Comparison of ENCODE assay signal across 15 cellular contexts in the genomic region with DNA sequence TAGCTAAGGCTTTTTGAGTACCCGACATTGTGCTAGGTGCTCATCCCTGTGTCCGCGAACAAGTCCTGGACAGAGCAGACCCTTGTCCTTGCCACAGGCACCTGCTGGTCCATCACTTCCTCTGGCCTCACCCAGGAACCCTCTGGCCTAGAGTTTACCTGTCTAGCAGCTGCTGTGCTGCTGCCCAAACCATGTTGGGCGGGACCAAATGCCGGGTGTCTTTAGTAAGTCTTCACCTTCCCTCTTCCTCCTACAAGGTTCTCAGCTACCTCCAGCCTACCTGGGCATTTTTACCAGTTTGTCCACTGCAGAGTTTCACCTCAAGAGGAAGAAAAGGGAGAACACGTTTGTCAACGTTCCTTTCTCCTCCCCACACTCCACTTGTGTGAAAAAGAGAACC.
DNase-seq lines count a peak whose midpoint lies in the region; ATAC-seq, FAIRE-seq and TF ChIP-seq lines count a peak whose summit lies in the region.
"Had no signal": no experiment of that assay in that cellular context is flagged by ENCODE, and none has a peak within 500 bp of the region (broad histone marks: within the 10 kb centered on the region; RNA-seq: fewer than 3 reads in every experiment).

No MANE protein-coding gene starts in this region.

- no peak overlapping the region for H3K9ac ChIP-seq in MM.1S (ENCODE audit: low read length)
- no peak overlapping the region for H3K9ac ChIP-seq in H1 (replicated peaks in 1 of 4; ENCODE audit: extremely low read depth in 1 of 4, low read depth in 3 of 4, low read length in 3 of 4)

- no peaks in the 10 kb centered on the region for H3K9me2 ChIP-seq in MM.1S (replicated peaks; ENCODE audit: insufficient read depth, low read length)

- H2AK5ac ChIP-seq in H1 (ENCODE audit: low read depth, low read length): no peak overlapping the region

- H2BK12ac ChIP-seq in H1 (ENCODE audit: low read depth, low read length): no peak overlapping the region

- H2BK20ac ChIP-seq in H1 (ENCODE audit: low read length): no peak overlapping the region

- H2BK5ac ChIP-seq in H1 (ENCODE audit: low read depth, low read length): no peak overlapping the region

- no peaks in the 10 kb centered on the region for H3K9me3 Mint-ChIP-seq in type B pancreatic cell

- no peak for FAIRE-seq in H1 (lab: Jason Lieb, UNC)

- no peaks in the 10 kb centered on the region for H3F3A ChIP-seq in MM.1S (ENCODE audit: insufficient read depth, low read length)

- H3K27ac ChIP-seq in MM.1S (ENCODE audit: low read length) (no peak overlapping the region), H1 (ENCODE audit: low read depth, low read length) (no peak overlapping the region)

- H4K8ac ChIP-seq in H1 (ENCODE audit: extremely low read depth, insufficient read depth, low read length): peak overlapping the region; percentile 20; the same call in 1 of the 2 replicates

- H3K4me1 Mint-ChIP-seq in type B pancreatic cell (ENCODE audit: unreplicated experiment): peaks cover 9% of the 10 kb centered on the region

- H4K20me1 ChIP-seq in MM.1S (ENCODE audit: insufficient read depth, low read length): no peaks in the 10 kb centered on the region
- no peaks in the 10 kb centered on the region for H4K20me1 ChIP-seq in H1 (replicated peaks in 1 of 2; ENCODE audit: control insufficient read depth in 1 of 2, insufficient read depth in 2 of 2, low read length in 2 of 2)

- H3K79me2 ChIP-seq in MM.1S (ENCODE audit: low read length) (no peaks in the 10 kb centered on the region), H1 (ENCODE audit: control insufficient read depth in 1 of 2, insufficient read depth in 2 of 2, low read length in 2 of 2) (no peaks in the 10 kb centered on the region)

- no peaks in the 10 kb centered on the region for H3K23me2 ChIP-seq in H1 (ENCODE audit: low read depth, low read length)

- H3K4me1 ChIP-seq in MM.1S (ENCODE audit: low read length) (no peaks in the 10 kb centered on the region; the same call in 1 of the 2 replicates), H1 (replicated peaks in 1 of 4; ENCODE audit: control insufficient read depth in 3 of 4, insufficient read depth in 4 of 4, low read length in 3 of 4) (no peaks in the 10 kb centered on the region), mucosa of descending colon (ENCODE audit: low read depth) (peaks cover 13% of the 10 kb centered on the region)

- no peak overlapping the region for H4K91ac ChIP-seq in H1 (replicated peaks; ENCODE audit: insufficient read length, low read length)

- H2AFZ ChIP-seq in MM.1S (ENCODE audit: low read length): 0 out of 2 replicates have a peak overlapping the region, but pooled peaks have one; percentile 7
- no peak overlapping the region for H2AFZ ChIP-seq in H1 (ENCODE audit: low read length)

- H4K5ac ChIP-seq in H1 (ENCODE audit: insufficient read length, low read depth, low read length): no peak overlapping the region

- DNase-seq in MM.1S (no peak), H1 (ENCODE audit: low read depth in 1 of 2, low spot score in 2 of 2) (no peak), mucosa of descending colon (peak; percentile 54 to 67 (median 64)), type B pancreatic cell (ENCODE audit: extremely low spot score, unreplicated experiment) (no peak), NCI-H1048 (lab: John Stamatoyannopoulos, UW) (no peak)
- DNase-seq in activated T-cell treated with anti-CD3 and anti-CD28 coated beads, Interleukin-2, amount 50 U/mL, for 48 hours: no peak
- DNase-seq: COR-L47, GOT3, NCI-H1436, NCI-H2029 treated with DMSO at 0.1 percent for 48 hours, NCI-H774, SHP77 treated with DMSO at 0.1 percent for 48 hours had no signal

- POLR2A ChIA-PET in H1 (lab: Charles Lee; ENCODE audit: partially characterized antibody): no interaction called here

- H3K36me3 ChIP-seq in MM.1S (replicated peaks; ENCODE audit: insufficient read depth, low read length) (no peaks in the 10 kb centered on the region), H1 (ENCODE audit: control insufficient read depth in 2 of 4, insufficient read depth in 4 of 4, low read length in 3 of 4) (no peaks in the 10 kb centered on the region), mucosa of descending colon (ENCODE audit: low read depth) (no peaks in the 10 kb centered on the region)

- H3K27me3 ChIP-seq in MM.1S (replicated peaks; ENCODE audit: insufficient read depth, low read length) (no peaks in the 10 kb centered on the region), H1 (replicated peaks in 1 of 4; ENCODE audit: control insufficient read depth in 3 of 4, extremely low read depth in 1 of 4, insufficient read depth in 3 of 4, low read length in 3 of 4) (no peaks in the 10 kb centered on the region)

- H3K56ac ChIP-seq in H1 (replicated peaks; ENCODE audit: insufficient read length, low read depth, low read length): no peak overlapping the region

- H3K4me2 ChIP-seq in MM.1S (ENCODE audit: low read depth, low read length): no peak overlapping the region
- H3K4me2 ChIP-seq in H1 (ENCODE audit: insufficient read depth in 1 of 2, low read depth in 2 of 2, low read length in 2 of 2): no peak overlapping the region

- no peaks in the 10 kb centered on the region for H3K9me3 ChIP-seq in MM.1S (replicated peaks; ENCODE audit: insufficient read depth, low read length)
- no peaks in the 10 kb centered on the region for H3K9me3 ChIP-seq in H1 (ENCODE audit: insufficient read depth in 2 of 2, low read depth in 1 of 2, low read length in 1 of 2)
- no peaks in the 10 kb centered on the region for H3K9me3 ChIP-seq in mucosa of descending colon

- H2BK15ac ChIP-seq in H1 (ENCODE audit: low read length): no peak overlapping the region

- no peak overlapping the region for H3K14ac ChIP-seq in H1 (ENCODE audit: insufficient read length)

- H3K23ac ChIP-seq in H1 (ENCODE audit: insufficient read length): no peak overlapping the region

- 89% methylated on average over 5 of the region's 7 CpGs; no CpG with 5 or more reads in 1 of the 2 experiments for WGBS in H1 (ENCODE audit: extremely low coverage in 1 of 2, insufficient coverage in 1 of 2, insufficient read length in 1 of 2, insufficient replicate concordance in 2 of 2, low coverage in 1 of 2, low lambda C conversion rate in 2 of 2, missing lambda C conversion rate in 1 of 2), 2 experiments

- no peak for TF ChIP-seq POLR2A in H1 (IDR thresholded peaks at IDR 0.05; ENCODE audit: control extremely low read depth in 1 of 2, low read depth in 2 of 2, low read length in 2 of 2)

- H3K18ac ChIP-seq in H1 (ENCODE audit: extremely low read depth, low read length): no peak overlapping the region

- peaks cover 8% of the 10 kb centered on the region for H3K27me3 Mint-ChIP-seq in type B pancreatic cell

- ATAC-seq in mucosa of descending colon (peak; percentile 43), GM18909 (IDR thresholded peaks at IDR 0.05; ENCODE audit: poor library complexity, unreplicated experiment) (no peak), HG02981 (IDR thresholded peaks at IDR 0.05; ENCODE audit: unreplicated experiment) (no peak)
- ATAC-seq: SK-N-SH treated with all-trans-retinoic acid at 6 μM for 48 hours had no signal

- H3K4me3 ChIP-seq in MM.1S (ENCODE audit: low read length) (no peak overlapping the region), H1 (ENCODE audit: extremely low read depth in 1 of 4, insufficient read depth in 2 of 4, low read depth in 3 of 4, low read length in 4 of 4) (no peak overlapping the region), mucosa of descending colon (no peak overlapping the region)

- intact Hi-C loops in mucosa of descending colon (cut with DNase I, micrococcal nuclease): loop anchor here in 1 of 2 donors (10.0 kb wide), 1 partner anchor 84 kb away; the partner anchor contains the start of gene GCNT3

- no peak overlapping the region for H2BK120ac ChIP-seq in H1 (replicated peaks; ENCODE audit: low read depth, low read length)

- no peak for TF ChIP-seq RAD21 in H1 (IDR thresholded peaks at IDR 0.05 in 1 of 2, conservative IDR thresholded peaks at IDR 0.05 in 1 of 2; ENCODE audit: low read depth in 2 of 2, low read length in 2 of 2)

- no peaks in the 10 kb centered on the region for H3K36me3 Mint-ChIP-seq in type B pancreatic cell

- no peak overlapping the region for H3K4me3 Mint-ChIP-seq in type B pancreatic cell

- TF ChIP-seq CTCF in MM.1S (IDR thresholded peaks at IDR 0.05; ENCODE audit: low read length) (no peak), H1 (IDR thresholded peaks at IDR 0.05; ENCODE audit: control extremely low read depth in 1 of 3, insufficient read depth in 1 of 3, low read depth in 1 of 3, low read length in 3 of 3) (no peak), mucosa of descending colon (IDR thresholded peaks at IDR 0.05) (no peak), type B pancreatic cell (conservative IDR thresholded peaks at IDR 0.05) (no peak)

- no peak for TF ChIP-seq EP300 in H1 (IDR thresholded peaks at IDR 0.05; ENCODE audit: borderline replicate concordance in 1 of 2, low read depth in 2 of 2, low read length in 2 of 2)

- H3K27ac Mint-ChIP-seq in type B pancreatic cell: peak overlapping the region; percentile 70

- no peak overlapping the region for H3K4ac ChIP-seq in H1 (replicated peaks; ENCODE audit: insufficient read length, low read depth, low read length)

- CTCF ChIA-PET in H1 (lab: Charles Lee; ENCODE audit: partially characterized antibody): interaction anchor here (1.1 to 5.0 kb wide), 10 partner anchors 10 to 356 kb away, joined by 3 to 92 read pairs (median 8); no protein-coding TSS in a partner anchor

- no peaks in the 10 kb centered on the region for H3K79me1 ChIP-seq in H1 (ENCODE audit: low read depth, low read length)

TF ChIP-seq in H1, 55 proteins besides CTCF, POLR2A, EP300 and RAD21:
- no peak for TF ChIP-seq CBX8 (IDR thresholded peaks at IDR 0.05; ENCODE audit: borderline replicate concordance, low read depth, low read length)
- no peak for TF ChIP-seq SIX5 (IDR thresholded peaks at IDR 0.05; ENCODE audit: low read depth, low read length)

Comparison
In these comparisons a context has a peak if more than half of its experiments do, and no peak if none do; other contexts are left out.
1. DNase-seq: peak in mucosa of descending colon (3 of 3); none in MM.1S (single experiment), H1 (0 of 2), type B pancreatic cell (single experiment), NCI-H1048 (single experiment) and activated T-cell treated with anti-CD3 and anti-CD28 coated beads, Interleukin-2, amount 50 U/mL, for 48 hours (0 of 2).